Comparison of ENCODE assay signal across 8 cellular contexts in genomic region chr17:34420254-34420766, GRCh38. TPM values are rescaled to one million over a fixed set of nuclear protein-coding genes. Genes with fewer than 3 reads are reported as not detected.
DNase-seq lines count a peak whose midpoint lies in the region; ATAC-seq and TF ChIP-seq lines count a peak whose summit lies in the region.

No MANE protein-coding gene starts in this region.

- no peak for DNase-seq in AG04449 (ENCODE audit: low read depth, low spot score)
- DNase-seq in GM23248: peak; percentile 56
- peak; percentile 66 for DNase-seq in NCI-H460 (ENCODE audit: extremely low read depth, low read depth)
- DNase-seq in activated CD4-positive, alpha-beta T cell treated with anti-CD3 and anti-CD28 coated beads, Interleukin-2, amount 50 U/mL, for 48 hours: peak; percentile 71 to 77
- peak; percentile 86 for DNase-seq in ecto neural progenitor cell (ENCODE audit: low spot score)
- peak; percentile 33 to 81 for DNase-seq in mesothelial cell of epicardium (ENCODE audit: low spot score in 2 of 2, unreplicated experiment in 2 of 2)
- DNase-seq in stimulated activated CD8-positive, alpha-beta memory T cell treated with anti-CD3 and anti-CD28 coated beads, Interleukin-2, amount 100 ng/mL, for 1 hour (ENCODE audit: low read depth in 2 of 2): peak; percentile 28 to 39

- in situ Hi-C loops in GM23248 (cut with MboI): loop anchor here (25.0 kb wide), 1 partner anchor 692 kb away; the partner anchor contains the start of genes FNDC8 and RAD51D

- H3K4me1 Mint-ChIP-seq in mesothelial cell of epicardium: no peaks in the 10 kb centered on the region

- TF ChIP-seq CTCF in AG04449 (IDR thresholded peaks at IDR 0.05; ENCODE audit: insufficient read depth, low read length, missing control alignments) (peak; percentile 85), mesothelial cell of epicardium (IDR thresholded peaks at IDR 0.05; ENCODE audit: unreplicated experiment) (peak; percentile 99)

- H3K79me2 ChIP-seq in GM23248 (ENCODE audit: insufficient read depth): no peaks in the 10 kb centered on the region

- H3K36me3 ChIP-seq in GM23248 (ENCODE audit: low read depth): no peaks in the 10 kb centered on the region

- H3K9me3 Mint-ChIP-seq in mesothelial cell of epicardium: no peaks in the 10 kb centered on the region

- H3K27me3 ChIP-seq in GM23248 (replicated peaks; ENCODE audit: insufficient read depth): peaks cover 28% of the 10 kb centered on the region

- H3K27me3 Mint-ChIP-seq in mesothelial cell of epicardium (ENCODE audit: low read depth): peaks cover 84% of the 10 kb centered on the region

- H3F3A ChIP-seq in GM23248 (ENCODE audit: insufficient read depth): no peaks in the 10 kb centered on the region

- H3K27ac Mint-ChIP-seq in mesothelial cell of epicardium: no peak overlapping the region

- no peak overlapping the region for H3K9ac ChIP-seq in GM23248

- H2AFZ ChIP-seq in GM23248: no peak overlapping the region

- CTCF ChIA-PET in AG04449 (lab: Yijun Ruan, JAX): interaction anchor here (0.6 to 3.6 kb wide), 10 partner anchors 9 to 699 kb away, joined by 3 to 20 read pairs (median 3); partner anchors contain the start of gene RAD51D

- ATAC-seq in GM21367 (IDR thresholded peaks at IDR 0.05; ENCODE audit: unreplicated experiment): no peak

- H3K36me3 Mint-ChIP-seq in mesothelial cell of epicardium: no peaks in the 10 kb centered on the region

- H3K27ac ChIP-seq in GM23248: no peak overlapping the region

- POLR2A ChIA-PET in AG04449 (lab: Yijun Ruan, JAX): no interaction called here

- H3K4me2 ChIP-seq in GM23248 (ENCODE audit: unreplicated experiment): no peak overlapping the region

- no peak overlapping the region for H3K4me3 ChIP-seq in AG04449 (ENCODE audit: low read depth, low read length)
- no peak overlapping the region for H3K4me3 ChIP-seq in GM23248

- 1 to 2% methylated on average over 6 of the region's 6 CpGs for WGBS in GM23248 (ENCODE audit: low coverage in 1 of 2, low lambda C conversion rate in 2 of 2, missing lambda C conversion rate in 2 of 2), 2 experiments

- no peak overlapping the region for H3K4me3 Mint-ChIP-seq in mesothelial cell of epicardium

- no peaks in the 10 kb centered on the region for H3K4me1 ChIP-seq in GM23248 (ENCODE audit: insufficient read depth)

- H3K9me2 ChIP-seq in GM23248 (ENCODE audit: insufficient read depth): no peaks in the 10 kb centered on the region

- no peaks in the 10 kb centered on the region for H4K20me1 ChIP-seq in GM23248 (ENCODE audit: insufficient read depth)

- no peaks in the 10 kb centered on the region for H3K9me3 ChIP-seq in GM23248 (ENCODE audit: low read depth)

RNA-seq across cellular contexts. Expression of gene CCL1, which starts 57.3 kb away (rescaled TPM):
- total RNA-seq in GM23248 (2014; rRNA removed; shearing (Covaris generic)): not detected in 2 replicates
- not detected in 2 replicates for polyA plus RNA-seq in GM23248 (2016; fragmentation: Nextera tagmentation; extraction: Ambion mirVana)
- total RNA-seq in NCI-H460 (2014; rRNA removed; shearing (Covaris generic)): not detected in 2 replicates
- not detected in 2 replicates for polyA plus RNA-seq in NCI-H460 (2014; cell fraction: nucleus; rRNA removed)
- not detected in 3 replicates for total RNA-seq in mesothelial cell of epicardium
